In genomic region chr10:69718951-69719350, GRCh38 we compare ENCODE assay signal across 35 cellular contexts.
"Had no signal": no experiment of that assay in that cellular context is flagged by ENCODE, and none has a peak within 500 bp of the region (broad histone marks: within the 10 kb centered on the region; RNA-seq: fewer than 3 reads in every experiment).

No MANE protein-coding gene starts in this region.

- H3K27me3 ChIP-seq: cardiac muscle cell, MG63 had no signal

- H3K27ac Mint-ChIP-seq: activated B cell treated with CpG ODN at 0.5 μM for 24 hours; activated CD4-positive, alpha-beta memory T cell treated with anti-CD3 and anti-CD28 coated beads for 36 hours; activated naive CD4-positive, alpha-beta T cell treated with anti-CD3 and anti-CD28 coated beads, Interleukin-2, amount 10 ng/mL, durations not matched to agents 7 days and 5 days; activated naive CD8-positive, alpha-beta T cell; activated naive CD8-positive, alpha-beta T cell treated with anti-CD3 and anti-CD28 coated beads, Interleukin-2, amount 50 U/mL, for 24 hours; activated T-helper 1 cell treated with anti-CD3 and anti-CD28 coated beads, Interleukin-12 subunit alpha, Interleukin-12 subunit beta, Interleukin-2, Interleukin-4 antibody, amounts not matched to agents 30 ng/mL and 10 ng/mL and 1 ng/mL, durations not matched to agents 14 hours and 24 hours and 36 hours had no signal

- H3K27ac ChIP-seq: cardiac muscle cell, PC-9, RWPE1, VCaP had no signal

- H3K4me3 ChIP-seq: cardiac muscle cell, MG63, PC-9 had no signal

- H3K36me3 ChIP-seq: cardiac muscle cell, MG63 had no signal

- H3K9me3 Mint-ChIP-seq: activated B cell treated with CpG ODN at 0.5 μM for 24 hours; activated CD4-positive, alpha-beta memory T cell treated with anti-CD3 and anti-CD28 coated beads for 36 hours; activated naive CD4-positive, alpha-beta T cell treated with anti-CD3 and anti-CD28 coated beads, Interleukin-2, amount 10 ng/mL, durations not matched to agents 7 days and 5 days; activated naive CD8-positive, alpha-beta T cell treated with anti-CD3 and anti-CD28 coated beads, Interleukin-2, amount 50 U/mL, for 24 hours; activated T-cell treated with anti-CD3 and anti-CD28 coated beads, Interleukin-2, amount 50 U/mL, for 4 hours; activated T-helper 1 cell treated with anti-CD3 and anti-CD28 coated beads, Interleukin-12 subunit alpha, Interleukin-12 subunit beta, Interleukin-2, Interleukin-4 antibody, amounts not matched to agents 30 ng/mL and 10 ng/mL and 1 ng/mL, durations not matched to agents 14 hours and 24 hours and 36 hours; central memory CD8-positive, alpha-beta T cell had no signal

- H3K4me1 Mint-ChIP-seq: activated B cell treated with CpG ODN at 0.5 μM for 24 hours; activated naive CD4-positive, alpha-beta T cell treated with anti-CD3 and anti-CD28 coated beads, Interleukin-2, amount 10 ng/mL, durations not matched to agents 7 days and 5 days; activated naive CD8-positive, alpha-beta T cell treated with anti-CD3 and anti-CD28 coated beads, Interleukin-2, amount 50 U/mL, for 24 hours; central memory CD8-positive, alpha-beta T cell had no signal

- H3K27me3 Mint-ChIP-seq: activated naive CD8-positive, alpha-beta T cell had no signal

- H3K4me2 ChIP-seq: PC-9 had no signal

- H3K36me3 Mint-ChIP-seq: activated CD4-positive, alpha-beta memory T cell treated with anti-CD3 and anti-CD28 coated beads for 36 hours; activated naive CD4-positive, alpha-beta T cell treated with anti-CD3 and anti-CD28 coated beads, Interleukin-2, amount 10 ng/mL, durations not matched to agents 7 days and 5 days; activated naive CD8-positive, alpha-beta T cell had no signal

- H3K9me3 ChIP-seq: MG63 had no signal

- H2AFZ ChIP-seq: PC-9 had no signal

- ATAC-seq: activated naive CD8-positive, alpha-beta T cell treated with anti-CD3 and anti-CD28 coated beads, Interleukin-2, amount 50 U/mL, for 24 hours; activated T-cell treated with anti-CD3 and anti-CD28 coated beads, Interleukin-2, amount 50 U/mL, for 4 hours; Right ventricle myocardium inferior; SK-N-SH treated with all-trans-retinoic acid at 6 μM for 48 hours had no signal

- H3K4me3 Mint-ChIP-seq: activated B cell treated with CpG ODN at 0.5 μM for 24 hours; activated CD4-positive, alpha-beta memory T cell treated with anti-CD3 and anti-CD28 coated beads for 36 hours; activated naive CD4-positive, alpha-beta T cell treated with anti-CD3 and anti-CD28 coated beads, Interleukin-2, amount 10 ng/mL, durations not matched to agents 7 days and 5 days; activated naive CD8-positive, alpha-beta T cell; activated naive CD8-positive, alpha-beta T cell treated with anti-CD3 and anti-CD28 coated beads, Interleukin-2, amount 50 U/mL, for 24 hours; activated T-cell treated with anti-CD3 and anti-CD28 coated beads, Interleukin-2, amount 50 U/mL, for 4 hours; activated T-helper 1 cell treated with anti-CD3 and anti-CD28 coated beads, Interleukin-12 subunit alpha, Interleukin-12 subunit beta, Interleukin-2, Interleukin-4 antibody, amounts not matched to agents 30 ng/mL and 10 ng/mL and 1 ng/mL, durations not matched to agents 14 hours and 24 hours and 36 hours; central memory CD8-positive, alpha-beta T cell had no signal

- DNase-seq: activated B cell treated with CpG ODN at 0.5 μM for 24 hours; activated CD4-positive, alpha-beta memory T cell treated with anti-CD3 and anti-CD28 coated beads for 36 hours; activated CD4-positive, alpha-beta T cell treated with anti-CD3 and anti-CD28 coated beads for 4 hours; activated CD4-positive, alpha-beta T cell treated with anti-CD3 and anti-CD28 coated beads, Interleukin-2, amount 50 U/mL, for 1 hour; activated CD4-positive, CD25-positive, alpha-beta regulatory T cell treated with anti-CD3 and anti-CD28 coated beads, Interleukin-2, amount 50 U/mL, for 72 hours; activated CD8-positive, alpha-beta memory T cell treated with anti-CD3 and anti-CD28 coated beads, Interleukin-2, amount 50 U/mL, for 4 hours; activated effector memory CD4-positive, alpha-beta T cell treated with Interleukin-2 at 50 U/mL for 16 hours; activated naive CD4-positive, alpha-beta T cell treated with anti-CD3 and anti-CD28 coated beads, Interleukin-2, amount 10 ng/mL, durations not matched to agents 7 days and 5 days; activated naive CD8-positive, alpha-beta T cell treated with anti-CD3 and anti-CD28 coated beads, Interleukin-2, amount 50 U/mL, for 24 hours; activated T-cell treated with anti-CD3 and anti-CD28 coated beads for 4 hours; activated T-cell treated with anti-CD3 and anti-CD28 coated beads, Interleukin-2, amount 50 U/mL, for 4 hours; anterior cingulate cortex; Kasumi-1; MG63; NCI-H1048; NCI-H1436 treated with DMSO at 0.1 percent for 48 hours; NCI-H1694 treated with DMSO at 0.1 percent for 48 hours; NCI-H2029; NCI-H345; NCI-H524 treated with DMSO at 0.1 percent for 48 hours; NK-92 treated with Interleukin-12 subunit alpha and Interleukin-12 subunit beta, amount 100 ng/mL, for 24 hours; PC-9; SIG-M5; SW 1271; T-helper 1 cell; T-helper 2 cell; T-helper 9 cell had no signal
